ENCODE assay signal across 12 cellular contexts in genomic region chr1:172145656-172146055, GRCh38.
DNase-seq lines count a peak whose midpoint lies in the region; ATAC-seq and TF ChIP-seq lines count a peak whose summit lies in the region.
"Had no signal": no experiment of that assay in that cellular context is flagged by ENCODE, and none has a peak within 500 bp of the region (broad histone marks: within the 10 kb centered on the region; RNA-seq: fewer than 3 reads in every experiment).

No MANE protein-coding gene starts in this region.

- no peak for DNase-seq in activated naive CD4-positive, alpha-beta T cell (lab: John Stamatoyannopoulos, UW)
- DNase-seq in neural crest cell (ENCODE audit: low read depth, low spot score) (no peak), transverse colon (no peak), GM03348 (ENCODE audit: low spot score) (no peak)
- DNase-seq: ACHN, activated gamma-delta T cell treated with Interleukin-2 at 50 U/mL for 16 hours, erythroblast, NCI-H1436 treated with DMSO at 0.1 percent for 48 hours had no signal

- H3K9me3 ChIP-seq in esophagus (ENCODE audit: control insufficient read depth in 2 of 2, insufficient read depth in 1 of 2, low read depth in 1 of 2, low read length in 1 of 2), result no peaks in the 10 kb centered on the region
- no peaks in the 10 kb centered on the region for H3K9me3 ChIP-seq in transverse colon

- peaks cover 13% of the 10 kb centered on the region for H3K4me1 Mint-ChIP-seq in activated naive CD4-positive, alpha-beta T cell treated with anti-CD3 and anti-CD28 coated beads, Interleukin-2, amount 50 U/mL, for 24 hours
- peaks cover 52% of the 10 kb centered on the region for H3K4me1 Mint-ChIP-seq in neural crest cell

- peak overlapping the region; percentile 38 for H3K27ac Mint-ChIP-seq in activated naive CD4-positive, alpha-beta T cell treated with anti-CD3 and anti-CD28 coated beads, Interleukin-2, amount 50 U/mL, for 24 hours
- peak overlapping the region; percentile 94 for H3K27ac Mint-ChIP-seq in neural crest cell (ENCODE audit: unreplicated experiment)

- no peak for TF ChIP-seq CTCF in neural crest cell (conservative IDR thresholded peaks at IDR 0.05)
- TF ChIP-seq CTCF in transverse colon (IDR thresholded peaks at IDR 0.05), result no peak

- H3K27me3 ChIP-seq in esophagus (ENCODE audit: control insufficient read depth in 1 of 2, insufficient read depth in 2 of 2, low read length in 2 of 2) (no peaks in the 10 kb centered on the region), transverse colon (no peaks in the 10 kb centered on the region)

- no peaks in the 10 kb centered on the region for H3K27me3 Mint-ChIP-seq in activated naive CD4-positive, alpha-beta T cell treated with anti-CD3 and anti-CD28 coated beads, Interleukin-2, amount 50 U/mL, for 24 hours
- H3K27me3 Mint-ChIP-seq in neural crest cell (ENCODE audit: low read depth), result no peaks in the 10 kb centered on the region

- intact Hi-C loops in transverse colon (cut with DNase I; ENCODE audit: low total_unique reads), result no loop called here

- no peak overlapping the region for H3K4me3 Mint-ChIP-seq in activated naive CD4-positive, alpha-beta T cell treated with anti-CD3 and anti-CD28 coated beads, Interleukin-2, amount 50 U/mL, for 24 hours
- peak overlapping the region; percentile 35 for H3K4me3 Mint-ChIP-seq in neural crest cell

- TF ChIP-seq EP300 in transverse colon (IDR thresholded peaks at IDR 0.05; ENCODE audit: low read depth), result no peak

- H3K27ac ChIP-seq in esophagus (ENCODE audit: low read depth in 2 of 2, low read length in 1 of 2) (peak overlapping the region; percentile 73 to 76), transverse colon (peak overlapping the region; percentile 82 to 88 (median 84))

- no peaks in the 10 kb centered on the region for H3K9me3 Mint-ChIP-seq in activated naive CD4-positive, alpha-beta T cell treated with anti-CD3 and anti-CD28 coated beads, Interleukin-2, amount 50 U/mL, for 24 hours
- H3K9me3 Mint-ChIP-seq in neural crest cell, result no peaks in the 10 kb centered on the region

- no peak for ATAC-seq in GM18520 (IDR thresholded peaks at IDR 0.05; ENCODE audit: unreplicated experiment)
- no peak for ATAC-seq in HG03469 (IDR thresholded peaks at IDR 0.05; ENCODE audit: unreplicated experiment)

- H3K36me3 Mint-ChIP-seq in activated naive CD4-positive, alpha-beta T cell treated with anti-CD3 and anti-CD28 coated beads, Interleukin-2, amount 50 U/mL, for 24 hours, result no peaks in the 10 kb centered on the region
- H3K36me3 Mint-ChIP-seq in neural crest cell (ENCODE audit: low read depth), result no peaks in the 10 kb centered on the region

- H3K4me1 ChIP-seq in esophagus (ENCODE audit: control insufficient read depth in 2 of 2, insufficient read depth in 2 of 2, low read length in 1 of 2) (no peaks in the 10 kb centered on the region), transverse colon (peaks cover 0 to 9% (median 0%) of the 10 kb centered on the region in 4 donors)

- H3K36me3 ChIP-seq in esophagus (ENCODE audit: control insufficient read depth in 2 of 2, insufficient read depth in 2 of 2, low read length in 1 of 2) (no peaks in the 10 kb centered on the region), transverse colon (no peaks in the 10 kb centered on the region)

- in situ Hi-C loops in transverse colon (cut with MboI; ENCODE audit: low pct_ligation_motif_present in 1 of 4, low pct_unique_long_range_greater_than_20kb in 1 of 4, low sequenced_read_pairs in 3 of 4), result no loop called here

- no peak overlapping the region for H3K4me3 ChIP-seq in esophagus (ENCODE audit: low read depth in 1 of 2, low read length in 2 of 2)
- H3K4me3 ChIP-seq in transverse colon, result peak overlapping the region in 1 of 4 donors; percentile 43

- WGBS in esophagus, 2 donors, result 66 to 68% methylated on average over 6 of the region's 6 CpGs
- 67 to 72% methylated on average over 4 to 6 of the region's 6 CpGs for WGBS in transverse colon (ENCODE audit: low coverage in 1 of 2), 2 donors

- TF ChIP-seq POLR2A in transverse colon (IDR thresholded peaks at IDR 0.05), result no peak
